ENCODE assay signal across 18 cellular contexts in the genomic region with DNA sequence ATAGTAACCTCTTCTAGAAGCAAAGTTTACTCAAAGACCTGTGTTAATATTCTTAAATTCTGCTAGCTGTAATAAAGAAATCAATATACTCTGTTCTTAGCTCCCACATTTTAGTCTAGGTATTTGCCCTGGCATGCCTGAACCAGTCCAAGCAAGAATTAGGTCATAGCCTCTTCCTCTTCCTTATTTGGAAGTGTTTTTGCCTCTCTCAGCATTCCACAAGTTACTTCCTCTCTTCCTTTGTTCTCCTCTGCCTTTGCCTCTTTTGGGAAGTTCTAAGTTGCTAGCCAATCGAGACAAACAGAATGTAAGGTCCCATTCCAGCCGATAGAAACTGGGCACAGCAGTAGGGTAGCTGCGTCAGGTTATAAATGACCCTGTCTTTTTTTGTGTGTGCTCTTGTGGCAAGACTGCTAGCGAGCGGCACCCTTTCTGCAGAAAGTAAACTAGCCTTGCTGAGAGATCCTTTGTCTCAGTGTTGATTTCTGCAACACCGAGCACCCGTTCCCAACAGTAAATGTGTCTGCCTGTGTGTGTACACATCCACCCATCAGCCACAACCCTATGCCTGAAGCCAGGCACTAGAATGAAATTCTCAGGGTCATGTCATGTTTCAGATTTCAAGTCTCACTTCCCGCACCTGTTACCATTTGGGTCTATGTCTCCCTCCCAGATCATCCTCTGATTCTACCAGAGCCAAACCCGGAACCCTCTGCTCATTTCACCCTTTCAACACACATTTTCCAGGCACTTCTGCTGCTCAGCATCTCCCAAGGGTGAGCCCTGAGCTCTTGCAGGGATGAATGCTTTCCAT. TPM values are rescaled to one million over a fixed set of nuclear protein-coding genes. Genes with fewer than 3 reads are reported as not detected.
DNase-seq lines count a peak whose midpoint lies in the region; ATAC-seq, FAIRE-seq and TF ChIP-seq lines count a peak whose summit lies in the region.
"Had no signal": no experiment of that assay in that cellular context is flagged by ENCODE, and none has a peak within 500 bp of the region (broad histone marks: within the 10 kb centered on the region; RNA-seq: fewer than 3 reads in every experiment).

No MANE protein-coding gene starts in this region.

- peaks cover 3% of the 10 kb centered on the region for H3K9me3 Mint-ChIP-seq in CD4-positive, alpha-beta T cell

- H3K79me1 ChIP-seq in IMR-90 (ENCODE audit: low read depth in 1 of 2, low read length in 2 of 2), result no peaks in the 10 kb centered on the region

- dilution Hi-C loops in IMR-90 (cut with HindIII; ENCODE audit: low sequenced_read_pairs, unreplicated experiment), result no loop called here

- TF ChIP-seq RAD21 in IMR-90 (IDR thresholded peaks at IDR 0.05; ENCODE audit: low read length), result no peak
- no peak for TF ChIP-seq RAD21 in K562 (CRISPR knock-in tag; conservative IDR thresholded peaks at IDR 0.05 in 1 of 2, IDR thresholded peaks at IDR 0.05 in 1 of 2)

- H4K20me1 ChIP-seq in IMR-90 (ENCODE audit: insufficient read depth, low read length), result no peaks in the 10 kb centered on the region
- H4K20me1 ChIP-seq in K562 (replicated peaks; ENCODE audit: control insufficient read depth, insufficient read depth, low read length), result no peaks in the 10 kb centered on the region; the same call in 1 of the 2 replicates
- H4K20me1 ChIP-seq in osteoblast (ENCODE audit: insufficient read depth, low read length), result no peaks in the 10 kb centered on the region

- H3K27ac Mint-ChIP-seq in CD4-positive, alpha-beta T cell, result no peak overlapping the region

- TF ChIP-seq POLR2A in IMR-90 (IDR thresholded peaks at IDR 0.05; ENCODE audit: low read depth, low read length), result no peak
- TF ChIP-seq POLR2A in K562 (conservative IDR thresholded peaks at IDR 0.05), result no peak
- no peak for TF ChIP-seq POLR2A in uterus (IDR thresholded peaks at IDR 0.05)

- H3K4me1 Mint-ChIP-seq in CD4-positive, alpha-beta T cell (ENCODE audit: low read depth), result no peaks in the 10 kb centered on the region

- no peak overlapping the region for H4K91ac ChIP-seq in IMR-90 (ENCODE audit: insufficient read depth, low read depth, low read length)

- H3K9me1 ChIP-seq in IMR-90 (ENCODE audit: insufficient read depth, low read length) (no peaks in the 10 kb centered on the region), K562 (ENCODE audit: control insufficient read depth, insufficient read depth, low read length) (no peaks in the 10 kb centered on the region)

- no peak overlapping the region for H3K56ac ChIP-seq in IMR-90 (ENCODE audit: extremely low read depth, insufficient read depth, low read length)

- no peaks in the 10 kb centered on the region for H3K79me2 ChIP-seq in K562 (ENCODE audit: control insufficient read depth, insufficient read depth, low read length)
- H3K79me2 ChIP-seq in osteoblast (ENCODE audit: insufficient read depth, low read length), result no peaks in the 10 kb centered on the region

- H3K36me3 Mint-ChIP-seq in CD4-positive, alpha-beta T cell (ENCODE audit: low read depth), result no peaks in the 10 kb centered on the region

- H2AK5ac ChIP-seq in IMR-90 (ENCODE audit: low read depth, low read length), result no peak overlapping the region

- H3K9me3 ChIP-seq in IMR-90 (ENCODE audit: control insufficient read depth, insufficient read depth, low read length) (peaks cover 24% of the 10 kb centered on the region), K562 (replicated peaks; ENCODE audit: control insufficient read depth, insufficient read depth, low read depth, low read length) (no peaks in the 10 kb centered on the region), osteoblast (ENCODE audit: low read depth, low read length) (peaks cover 14% of the 10 kb centered on the region), uterus (no peaks in the 10 kb centered on the region)
- H3K9me3 ChIP-seq in CD4-positive, alpha-beta T cell (ENCODE audit: control insufficient read depth, low read length), result peaks cover 9% of the 10 kb centered on the region

- no peak overlapping the region for H2AFZ ChIP-seq in IMR-90 (replicated peaks; ENCODE audit: low read length, poor library complexity)
- H2AFZ ChIP-seq in K562 (ENCODE audit: low read depth, low read length), result no peak overlapping the region
- no peak overlapping the region for H2AFZ ChIP-seq in osteoblast (ENCODE audit: low read length)
- H2AFZ ChIP-seq: PC-9 had no signal

- no peak overlapping the region for H2BK15ac ChIP-seq in IMR-90 (ENCODE audit: low read depth, low read length)

- peaks cover 28% of the 10 kb centered on the region for H3K27me3 Mint-ChIP-seq in CD4-positive, alpha-beta T cell

- POLR2A ChIA-PET in IMR-90 (lab: Charles Lee; ENCODE audit: unreplicated experiment) (no interaction called here), K562 (lab: Yijun Ruan, JAX) (no interaction called here)
- POLR2A ChIA-PET in CD4-positive, alpha-beta T cell (lab: Charles Lee), result no interaction called here

- no peaks in the 10 kb centered on the region for H3K4me1 ChIP-seq in IMR-90 (ENCODE audit: control insufficient read depth, insufficient read depth, low read length)
- H3K4me1 ChIP-seq in K562 (replicated peaks in 1 of 2; ENCODE audit: control insufficient read depth in 2 of 2, insufficient read depth in 2 of 2, low read length in 2 of 2), result 0 out of 5 replicates have a peak, but pooled peaks cover 0 to 2% of the 10 kb centered on the region in 2 experiments
- H3K4me1 ChIP-seq in osteoblast (ENCODE audit: insufficient read depth, low read length), result no peaks in the 10 kb centered on the region
- H3K4me1 ChIP-seq in uterus, result no peaks in the 10 kb centered on the region

- TF ChIP-seq EP300 in K562 (IDR thresholded peaks at IDR 0.05; ENCODE audit: low read length), result no peak

- H3K27me3 ChIP-seq in IMR-90 (ENCODE audit: control insufficient read depth, insufficient read depth, low read length), result peaks cover 12% of the 10 kb centered on the region; the same call in 1 of the 2 replicates
- peaks cover 44 to 70% of the 10 kb centered on the region in 2 experiments for H3K27me3 ChIP-seq in K562 (ENCODE audit: control insufficient read depth in 2 of 2, insufficient read depth in 2 of 2, low read length in 2 of 2)
- H3K27me3 ChIP-seq in osteoblast (ENCODE audit: insufficient read depth, low read length), result peaks cover 12% of the 10 kb centered on the region
- H3K27me3 ChIP-seq in CD4-positive, alpha-beta T cell (ENCODE audit: control insufficient read depth, insufficient read depth, low read length), result no peaks in the 10 kb centered on the region
- H3K27me3 ChIP-seq in uterus, result no peaks in the 10 kb centered on the region

- H3K23ac ChIP-seq in IMR-90 (ENCODE audit: low read depth, low read length), result no peak overlapping the region

- no peak for FAIRE-seq in K562 (lab: Jason Lieb, UNC)
- FAIRE-seq: GM12891 had no signal

- in situ Hi-C loops in IMR-90 (cut with MboI; ENCODE audit: low sequenced_read_pairs) (no loop called here), K562 (cut with MboI) (no loop called here)

- H2AK9ac ChIP-seq in IMR-90 (replicated peaks; ENCODE audit: low read depth, low read length, poor library complexity), result peak overlapping the region; percentile 73

- H3K4me2 ChIP-seq in IMR-90 (ENCODE audit: low read depth, low read length), result no peak overlapping the region
- H3K4me2 ChIP-seq in K562 (ENCODE audit: insufficient read depth, low read length), result no peak overlapping the region
- H3K4me2 ChIP-seq in osteoblast (ENCODE audit: insufficient read depth, low read length), result no peak overlapping the region
- H3K4me2 ChIP-seq: PC-9 had no signal

- H3K4ac ChIP-seq in IMR-90 (ENCODE audit: low read depth, low read length), result no peak overlapping the region

- no peak overlapping the region for H3K18ac ChIP-seq in IMR-90 (ENCODE audit: low read depth, low read length)

- ATAC-seq in IMR-90 (ENCODE audit: low read depth) (no peak), K562 (no peak)
- ATAC-seq in CD4-positive, alpha-beta T cell (ENCODE audit: poor library complexity), result no peak

- no peak overlapping the region for H4K8ac ChIP-seq in IMR-90 (ENCODE audit: low read depth in 2 of 2, low read length in 2 of 2)

- no CpG with 5 or more reads among the region's 9 CpGs for WGBS in IMR-90 (ENCODE audit: extremely low coverage in 2 of 2, insufficient read length in 1 of 2), 2 experiments
- under 1% methylated on average over 9 of the region's 9 CpGs for WGBS in K562 (ENCODE audit: insufficient coverage, low coverage, missing lambda C conversion rate)

- H2BK120ac ChIP-seq in IMR-90 (ENCODE audit: low read depth, low read length), result no peak overlapping the region

- intact Hi-C loops in IMR-90 (cut with micrococcal nuclease) (no loop called here), K562 (cut with micrococcal nuclease) (no loop called here), uterus (cut with DNase I; ENCODE audit: low total_unique reads) (no loop called here)
- intact Hi-C loops in CD4-positive, alpha-beta T cell (cut with DNase I, micrococcal nuclease), result no loop called here

- no peak overlapping the region for H2BK5ac ChIP-seq in IMR-90 (ENCODE audit: low read depth, low read length, poor library complexity, severe bottlenecking)

- H2BK20ac ChIP-seq in IMR-90 (ENCODE audit: low read depth, low read length), result no peak overlapping the region

- no peak overlapping the region for H4K5ac ChIP-seq in IMR-90 (ENCODE audit: low read depth, low read length)

- no peak overlapping the region for H3K27ac ChIP-seq in IMR-90 (ENCODE audit: insufficient read depth, low read length)
- no peak overlapping the region for H3K27ac ChIP-seq in K562 (ENCODE audit: extremely low read depth, low read depth, low read length)
- H3K27ac ChIP-seq in osteoblast (ENCODE audit: low read depth, low read length), result no peak overlapping the region
- H3K27ac ChIP-seq in CD4-positive, alpha-beta T cell (ENCODE audit: low read depth, low read length), result no peak overlapping the region
- H3K27ac ChIP-seq in uterus, result no peak overlapping the region
- H3K27ac ChIP-seq: C4-2B, PC-9 had no signal

- no peak overlapping the region for H3K4me3 ChIP-seq in IMR-90 (ENCODE audit: insufficient read depth, low read depth, low read length)
- no peak overlapping the region for H3K4me3 ChIP-seq in K562
- H3K4me3 ChIP-seq in osteoblast (ENCODE audit: insufficient read depth, low read length), result no peak overlapping the region
- H3K4me3 ChIP-seq in uterus, result no peak overlapping the region
- H3K4me3 ChIP-seq: PC-9 had no signal

- DNase-seq in SKM-1 treated with dmso at 0.1 percent for 144 hours (lab: John Stamatoyannopoulos, UW; ENCODE audit: unreplicated experiment), result peak; percentile 32
- DNase-seq in SKM-1 (lab: John Stamatoyannopoulos, UW; ENCODE audit: unreplicated experiment), result no peak
- no peak for DNase-seq in IMR-90
- DNase-seq in K562 (ENCODE audit: extremely low read depth in 1 of 4, low spot score in 3 of 4), result no peak
- DNase-seq in osteoblast (ENCODE audit: insufficient read length, low spot score, missing footprints), result peak; percentile 27
- no peak for DNase-seq in CD4-positive, alpha-beta T cell
- DNase-seq in uterus, result no peak
- DNase-seq in ureter (ENCODE audit: low spot score), result no peak
- DNase-seq: DMS53, MM.1S, NCI-H1105, NCI-H1694 treated with DMSO at 0.1 percent for 48 hours, NCI-H446, NCI-H748 treated with DMSO at 0.1 percent for 48 hours, PC-9 had no signal

- no peak overlapping the region for H3K4me3 Mint-ChIP-seq in CD4-positive, alpha-beta T cell

- H3K36me3 ChIP-seq in IMR-90 (ENCODE audit: control insufficient read depth, insufficient read depth, low read length) (no peaks in the 10 kb centered on the region), K562 (ENCODE audit: control insufficient read depth, insufficient read depth, low read length) (no peaks in the 10 kb centered on the region), osteoblast (ENCODE audit: insufficient read depth, low read length) (no peaks in the 10 kb centered on the region), uterus (no peaks in the 10 kb centered on the region)

- H3K9ac ChIP-seq in IMR-90 (ENCODE audit: low read depth, low read length), result no peak overlapping the region
- no peak overlapping the region for H3K9ac ChIP-seq in K562 (ENCODE audit: insufficient read depth in 1 of 2, low read depth in 2 of 2, low read length in 2 of 2)

- TF ChIP-seq CTCF in IMR-90 (conservative IDR thresholded peaks at IDR 0.05; ENCODE audit: low read depth, low read length) (no peak), K562 (IDR thresholded peaks at IDR 0.05 in 2 of 3, conservative IDR thresholded peaks at IDR 0.05 in 1 of 3; ENCODE audit: insufficient read depth in 2 of 3, low read depth in 1 of 3, low read length in 3 of 3) (no peak), osteoblast (IDR thresholded peaks at IDR 0.05; ENCODE audit: extremely low read depth, low read depth, low read length) (no peak), uterus (IDR thresholded peaks at IDR 0.05) (no peak)
- TF ChIP-seq CTCF in CD4-positive, alpha-beta T cell (IDR thresholded peaks at IDR 0.05), result no peak

- BruUV-seq in IMR-90 (replicated peaks; lab: Mats Ljungman, UMichigan) (no TSS peak), K562 (replicated peaks; lab: Mats Ljungman, UMichigan) (no TSS peak)

- CTCF ChIA-PET in IMR-90 (lab: Yijun Ruan, JAX) (no interaction called here), K562 (lab: Yijun Ruan, JAX; ENCODE audit: low intra/inter-chr PET ratio) (no interaction called here)
- CTCF ChIA-PET in CD4-positive, alpha-beta T cell (lab: Charles Lee), result no interaction called here

- no peak overlapping the region for H3K14ac ChIP-seq in IMR-90 (replicated peaks; ENCODE audit: low read depth, low read length)

RNA-seq across cellular contexts. Expression of a gene that starts 37.5 kb away (rescaled TPM):
- under 0.01 TPM in 2 replicates for total RNA-seq in IMR-90 (2012; rRNA removed)
- polyA plus RNA-seq in IMR-90 (2012; rRNA removed), result 0.38 and 0.53 TPM in 2 replicates
- 0.35 and 0.43 TPM in 2 replicates for polyA plus RNA-seq in IMR-90 (2012; cell fraction: cytosol; rRNA removed)
- 0.26 and 0.40 TPM in 2 replicates for polyA plus RNA-seq in IMR-90 (2012; cell fraction: nucleus; rRNA removed; ENCODE audit: low replicate concordance)
- 0.07 and 0.25 TPM in 2 replicates for total RNA-seq in K562 (2011; cell fraction: chromatin; rRNA removed; ENCODE audit: low replicate concordance)
- 0.17 and 0.26 TPM in 2 replicates for total RNA-seq in K562 (2011; cell fraction: nucleolus; rRNA removed)
- 0.07 and 0.15 TPM in 2 replicates for total RNA-seq in K562 (2011; cell fraction: nucleoplasm; rRNA removed)
- total RNA-seq in K562 (2014; rRNA removed), result not detected in 2 replicates
- total RNA-seq in K562 (2014; rRNA removed; fragmentation: Illumina TruSeq; extraction: Trizol), result not detected in 2 replicates
- not detected in 2 replicates for total RNA-seq in K562 (2015; rRNA removed; fragmentation: Illumina TruSeq; extraction: Trizol)
- 0.04 TPM in 2 replicates for total RNA-seq in K562 (2021)
- 0.03 and 0.04 TPM in 2 replicates for polyA plus RNA-seq in K562 (2011; rRNA removed)
- 0.04 and 0.07 TPM in 2 replicates for polyA plus RNA-seq in K562 (2011; cell fraction: cytosol; rRNA removed)
- polyA plus RNA-seq in K562 (2011; cell fraction: nucleus; rRNA removed), result 0.03 and 0.04 TPM in 2 replicates
- polyA plus RNA-seq in K562 (2012), result 0.03 and 0.04 TPM in 2 replicates
- not detected in 2 replicates for polyA plus RNA-seq in K562 (2014; fragmentation: Illumina TruSeq; extraction: Trizol)
- not detected for polyA plus RNA-seq in K562 (2014; fragmentation: Nextera tagmentation; extraction: Ambion mirVana)
- polyA plus RNA-seq in K562 (2014; rRNA removed), result 0.03 TPM in 1 of 2 replicates, not detected in the other
- polyA minus RNA-seq in K562 (2011; rRNA and poly(A)+ RNA removed), result 0.07 TPM in 1 of 2 replicates, not detected in the other
- not detected in 2 replicates for polyA minus RNA-seq in K562 (2011; cell fraction: cytosol; rRNA and poly(A)+ RNA removed)
- under 0.01 and 0.13 TPM in 2 replicates for polyA minus RNA-seq in K562 (2011; cell fraction: nucleus; rRNA and poly(A)+ RNA removed)
- total RNA-seq in osteoblast, result 0.72 and 0.88 TPM in 2 replicates
- under 1 TPM; 0.55 to 0.61 TPM for total RNA-seq in CD4-positive, alpha-beta T cell
- 1 to 10 TPM in 2 of 4 donors, under 1 TPM in 1, not detected in 1; under 0.01 to 2.3 (median 2.3) TPM for total RNA-seq in uterus
- total RNA-seq in ureter, result 3.8 TPM

RNA-seq across cellular contexts. Expression of a gene that starts 47.2 kb away (rescaled TPM):
- not detected in 2 replicates for total RNA-seq in IMR-90 (2012; rRNA removed)
- not detected in 2 replicates for polyA plus RNA-seq in IMR-90 (2012; rRNA removed)
- polyA plus RNA-seq in IMR-90 (2012; cell fraction: cytosol; rRNA removed), result not detected in 2 replicates
- polyA plus RNA-seq in IMR-90 (2012; cell fraction: nucleus; rRNA removed; ENCODE audit: low replicate concordance), result not detected in 2 replicates
- not detected in 2 replicates for total RNA-seq in K562 (2011; cell fraction: chromatin; rRNA removed; ENCODE audit: low replicate concordance)
- not detected in 2 replicates for total RNA-seq in K562 (2011; cell fraction: nucleolus; rRNA removed)
- total RNA-seq in K562 (2011; cell fraction: nucleoplasm; rRNA removed), result not detected in 2 replicates
- total RNA-seq in K562 (2014; rRNA removed), result not detected in 2 replicates
- total RNA-seq in K562 (2014; rRNA removed; fragmentation: Illumina TruSeq; extraction: Trizol), result not detected in 2 replicates
- not detected in 2 replicates for total RNA-seq in K562 (2015; rRNA removed; fragmentation: Illumina TruSeq; extraction: Trizol)
- total RNA-seq in K562 (2021), result not detected in 2 replicates
- not detected in 2 replicates for polyA plus RNA-seq in K562 (2011; rRNA removed)
- polyA plus RNA-seq in K562 (2011; cell fraction: cytosol; rRNA removed), result not detected in 2 replicates
- not detected in 2 replicates for polyA plus RNA-seq in K562 (2011; cell fraction: nucleus; rRNA removed)
- not detected in 2 replicates for polyA plus RNA-seq in K562 (2012)
- polyA plus RNA-seq in K562 (2014; fragmentation: Illumina TruSeq; extraction: Trizol), result not detected in 2 replicates
- polyA plus RNA-seq in K562 (2014; fragmentation: Nextera tagmentation; extraction: Ambion mirVana), result not detected
- polyA plus RNA-seq in K562 (2014; rRNA removed), result not detected in 2 replicates
- polyA minus RNA-seq in K562 (2011; rRNA and poly(A)+ RNA removed), result not detected in 2 replicates
- polyA minus RNA-seq in K562 (2011; cell fraction: cytosol; rRNA and poly(A)+ RNA removed), result not detected in 2 replicates
- polyA minus RNA-seq in K562 (2011; cell fraction: nucleus; rRNA and poly(A)+ RNA removed), result not detected in 2 replicates
- total RNA-seq in osteoblast, result not detected in 2 replicates
- not detected for total RNA-seq in CD4-positive, alpha-beta T cell
- not detected for total RNA-seq in uterus
- total RNA-seq in ureter, result not detected
- total RNA-seq: A172, PC-9 had no signal

RNA-seq across cellular contexts. Expression of a gene that starts 58.5 kb away (rescaled TPM):
- total RNA-seq in IMR-90 (2012; rRNA removed) (not detected in 2 replicates), K562 (2014; rRNA removed) (not detected in 2 replicates), K562 (2014; rRNA removed; fragmentation: Illumina TruSeq; extraction: Trizol) (not detected in 2 replicates), K562 (2015; rRNA removed; fragmentation: Illumina TruSeq; extraction: Trizol) (not detected in 2 replicates), K562 (2021) (not detected in 2 replicates), osteoblast (not detected in 2 replicates), uterus (not detected), ureter (not detected)
- polyA plus RNA-seq in IMR-90 (2012; rRNA removed) (not detected in 2 replicates), K562 (2011; rRNA removed) (not detected in 2 replicates), K562 (2014; fragmentation: Illumina TruSeq; extraction: Trizol) (not detected in 2 replicates), K562 (2014; fragmentation: Nextera tagmentation; extraction: Ambion mirVana) (not detected), K562 (2014; rRNA removed) (not detected in 2 replicates)
- not detected in 2 replicates for polyA plus RNA-seq in IMR-90 (2012; cell fraction: cytosol; rRNA removed)
- polyA plus RNA-seq in IMR-90 (2012; cell fraction: nucleus; rRNA removed; ENCODE audit: low replicate concordance), result not detected in 2 replicates
- total RNA-seq in K562 (2011; cell fraction: chromatin; rRNA removed; ENCODE audit: low replicate concordance), result not detected in 2 replicates
- not detected in 2 replicates for total RNA-seq in K562 (2011; cell fraction: nucleolus; rRNA removed)
- total RNA-seq in K562 (2011; cell fraction: nucleoplasm; rRNA removed), result not detected in 2 replicates
- not detected in 2 replicates for polyA plus RNA-seq in K562 (2011; cell fraction: cytosol; rRNA removed)
- polyA plus RNA-seq in K562 (2011; cell fraction: nucleus; rRNA removed), result not detected in 2 replicates
- not detected in 2 replicates for polyA plus RNA-seq in K562 (2012)
- not detected in 2 replicates for polyA minus RNA-seq in K562 (2011; rRNA and poly(A)+ RNA removed)
- not detected in 2 replicates for polyA minus RNA-seq in K562 (2011; cell fraction: cytosol; rRNA and poly(A)+ RNA removed)
- polyA minus RNA-seq in K562 (2011; cell fraction: nucleus; rRNA and poly(A)+ RNA removed), result not detected in 2 replicates
- total RNA-seq in CD4-positive, alpha-beta T cell, result not detected
- total RNA-seq: A172, PC-9 had no signal

Comparison
In these comparisons a context has a peak if more than half of its experiments do, and no peak if none do; other contexts are left out.
1. DNase-seq: peak in SKM-1 treated with dmso at 0.1 percent for 144 hours (single experiment) and osteoblast (single experiment); none in SKM-1 (single experiment), IMR-90 (single experiment), K562 (0 of 4), CD4-positive, alpha-beta T cell (0 of 10), uterus (0 of 2) and ureter (single experiment).